Comparison of ENCODE assay signal across 25 cellular contexts in the genomic region with DNA sequence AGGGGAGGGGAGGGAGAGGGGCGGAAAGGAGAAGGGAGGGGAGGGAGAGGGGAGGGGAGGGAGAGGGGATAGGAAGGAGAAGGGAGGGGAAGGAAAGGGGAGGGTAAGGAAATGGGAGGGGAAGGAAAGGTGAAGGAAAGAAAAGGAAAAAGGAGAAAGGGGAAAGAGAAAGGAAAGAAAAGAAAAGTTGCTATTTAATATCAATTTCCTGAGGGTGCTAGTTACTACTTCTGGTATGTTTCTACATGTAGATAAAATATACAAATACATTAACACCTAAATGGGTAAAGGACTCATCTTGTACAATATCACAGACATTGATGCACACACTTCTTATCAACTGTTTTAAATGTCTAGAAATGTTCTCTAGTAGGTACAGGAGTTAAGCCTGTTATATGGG.
"Had no signal": no experiment of that assay in that cellular context is flagged by ENCODE, and none has a peak within 500 bp of the region (broad histone marks: within the 10 kb centered on the region; RNA-seq: fewer than 3 reads in every experiment).

No MANE protein-coding gene starts in this region.

- H3K4me3 ChIP-seq: coronary artery, dorsolateral prefrontal cortex, esophagus squamous epithelium, gastrocnemius medialis, heart right ventricle, left lung, lung, mucosa of descending colon had no signal

- H3K4me1 Mint-ChIP-seq: memory B cell had no signal

- DNase-seq: dermis blood vessel endothelial cell; dorsolateral prefrontal cortex; effector CD4-positive, alpha-beta T cell; effector memory CD4-positive, alpha-beta T cell; endodermal cell; erythroblast; esophagus squamous epithelium; foreskin fibroblast; foreskin melanocyte; gastrocnemius medialis; glutamatergic neuron; head of caudate nucleus; heart right ventricle; hippocampal formation; left cardiac atrium; left lung; left ventricle myocardium superior; mammary epithelial cell; mucosa of descending colon; naive B cell had no signal

- H3K4me1 ChIP-seq: esophagus squamous epithelium, gastrocnemius medialis had no signal

- H3K27ac Mint-ChIP-seq: endodermal cell, memory B cell, mesothelial cell of epicardium had no signal

- H3K27me3 ChIP-seq: dorsolateral prefrontal cortex, esophagus squamous epithelium, gastrocnemius medialis, heart right ventricle, left lung had no signal

- H3K9me3 ChIP-seq: esophagus squamous epithelium, gastrocnemius medialis, heart right ventricle, left lung, mucosa of descending colon had no signal

- H3K27ac ChIP-seq: coronary artery, dorsolateral prefrontal cortex, epithelial cell of prostate, esophagus squamous epithelium, gastrocnemius medialis, heart right ventricle, left lung had no signal

- H3K27me3 Mint-ChIP-seq: memory B cell, naive B cell had no signal

- H3K4me3 Mint-ChIP-seq: endodermal cell, memory B cell, mesothelial cell of epicardium, naive B cell had no signal

- H3K9me3 Mint-ChIP-seq: endodermal cell, memory B cell, mesothelial cell of epicardium, naive B cell had no signal
